Comparison of ENCODE assay signal across 26 cellular contexts in genomic region chr2:144275340-144275739, GRCh38.
A peak's percentile ranks its signal among the peaks of the same experiment; 100 is the strongest.
DNase-seq lines count a peak whose midpoint lies in the region; ATAC-seq, FAIRE-seq and TF ChIP-seq lines count a peak whose summit lies in the region.
"Had no signal": no experiment of that assay in that cellular context is flagged by ENCODE, and none has a peak within 500 bp of the region (broad histone marks: within the 10 kb centered on the region; RNA-seq: fewer than 3 reads in every experiment).

No MANE protein-coding gene starts in this region.

- no peaks in the 10 kb centered on the region for H3K9me3 ChIP-seq in endothelial cell of umbilical vein (replicated peaks; ENCODE audit: control insufficient read depth, insufficient read depth, low read length)
- no peaks in the 10 kb centered on the region for H3K9me3 ChIP-seq in lower lobe of right lung
- H3K9me3 ChIP-seq: A549, BE2C had no signal

- no peak for TF ChIP-seq POLR2A in GM12892 (IDR thresholded peaks at IDR 0.05; ENCODE audit: low read depth, low read length)
- TF ChIP-seq POLR2A in endothelial cell of umbilical vein (IDR thresholded peaks at IDR 0.05; ENCODE audit: low read depth, low read length) = no peak

- ATAC-seq in Right ventricle myocardium superior (ENCODE audit: poor library complexity) = peak; percentile 52
- ATAC-seq in GM18498 (IDR thresholded peaks at IDR 0.05; ENCODE audit: unreplicated experiment) = no peak
- no peak for ATAC-seq in lower lobe of right lung
- ATAC-seq: A549, HCT116 had no signal

- no peaks in the 10 kb centered on the region for H3K27me3 ChIP-seq in endothelial cell of umbilical vein (ENCODE audit: control insufficient read depth in 2 of 2, insufficient read depth in 2 of 2, low read length in 2 of 2)
- no peaks in the 10 kb centered on the region for H3K27me3 ChIP-seq in lower lobe of right lung (ENCODE audit: low read depth)
- H3K27me3 ChIP-seq: BE2C; BLaER1 treated with 17β-estradiol and CSF1 and Interleukin-3, amounts not matched to agents 10 nM and 100 nM had no signal

- TF ChIP-seq CTCF in endothelial cell of umbilical vein (IDR thresholded peaks at IDR 0.05; ENCODE audit: extremely low read depth in 1 of 2, insufficient read depth in 1 of 2, low read depth in 1 of 2, low read length in 2 of 2) = no peak
- no peak for TF ChIP-seq CTCF in nephron progenitor cell (IDR thresholded peaks at IDR 0.05)
- TF ChIP-seq CTCF in lower lobe of right lung (IDR thresholded peaks at IDR 0.05) = no peak

- no peaks in the 10 kb centered on the region for H3K9me1 ChIP-seq in endothelial cell of umbilical vein (replicated peaks; ENCODE audit: control insufficient read depth, extremely low read depth, insufficient read depth, low read length)

- H2AFZ ChIP-seq in endothelial cell of umbilical vein (ENCODE audit: low read depth, low read length) = no peak overlapping the region
- H2AFZ ChIP-seq: GM23248 had no signal

- POLR2A ChIA-PET in endothelial cell of umbilical vein (lab: Charles Lee) = no interaction called here

- peaks cover 12% of the 10 kb centered on the region for H3K4me1 ChIP-seq in endothelial cell of umbilical vein (ENCODE audit: control insufficient read depth, extremely low read depth, insufficient read depth, low read length)
- H3K4me1 ChIP-seq in lower lobe of right lung = peaks cover 7% of the 10 kb centered on the region
- H3K4me1 ChIP-seq: A549, BE2C had no signal

- peaks cover 4% of the 10 kb centered on the region for H3K9me3 Mint-ChIP-seq in nephron progenitor cell
- H3K9me3 Mint-ChIP-seq: CD4-positive, alpha-beta T cell; CD8-positive, alpha-beta memory T cell; H9 had no signal

- H3K27ac Mint-ChIP-seq in nephron progenitor cell = peak overlapping the region; percentile 3
- H3K27ac Mint-ChIP-seq: CD14-positive monocyte; CD4-positive, alpha-beta T cell had no signal

- H3K36me3 Mint-ChIP-seq in nephron progenitor cell (ENCODE audit: low read depth) = peaks cover 5% of the 10 kb centered on the region
- H3K36me3 Mint-ChIP-seq: CD14-positive monocyte had no signal

- no peaks in the 10 kb centered on the region for H3K79me2 ChIP-seq in endothelial cell of umbilical vein (ENCODE audit: control insufficient read depth, insufficient read depth, low read length)

- BruUV-seq in endothelial cell of umbilical vein (replicated peaks; lab: Mats Ljungman, UMichigan) = no TSS peak

- CTCF ChIA-PET in endothelial cell of umbilical vein (lab: Charles Lee) = no interaction called here

- DNase-seq in Right ventricle myocardium superior = no peak
- no peak for DNase-seq in cardiac septum (ENCODE audit: low spot score)
- DNase-seq in GM12892 (ENCODE audit: insufficient read length) = no peak
- no peak for DNase-seq in endothelial cell of umbilical vein (ENCODE audit: low read depth, low spot score)
- no peak for DNase-seq in nephron progenitor cell
- DNase-seq in stimulated activated CD4-positive, alpha-beta T cell treated with anti-CD3 and anti-CD28 coated beads, Interleukin-4, amount 100 ng/mL, for 4 hours = no peak
- DNase-seq in lower lobe of right lung = no peak
- DNase-seq: 8988T; ACHN; AML-193; BE2C; CD4-positive, alpha-beta T cell; CD8-positive, alpha-beta memory T cell; DMS 273 treated with DMSO at 0.1 percent for 48 hours; DMS79 treated with DMSO at 0.1 percent for 48 hours; GF-D8; GM23248; H9 had no signal

- intact Hi-C loops in Right ventricle myocardium superior (cut with DNase I) (no loop called here), cardiac septum (cut with DNase I) (no loop called here), endothelial cell of umbilical vein (cut with micrococcal nuclease) (no loop called here), lower lobe of right lung (cut with DNase I) (no loop called here)

- H3K4me1 Mint-ChIP-seq in nephron progenitor cell = peaks cover 29% of the 10 kb centered on the region

- no peak overlapping the region for H3K9ac ChIP-seq in endothelial cell of umbilical vein (replicated peaks; ENCODE audit: extremely low read depth, insufficient read depth, low read length)
- H3K9ac ChIP-seq: BLaER1 treated with 17β-estradiol and CSF1 and Interleukin-3, amounts not matched to agents 10 nM and 100 nM; GM23248 had no signal

- H3K4me3 Mint-ChIP-seq in nephron progenitor cell = no peak overlapping the region
- H3K4me3 Mint-ChIP-seq: CD14-positive monocyte; CD4-positive, alpha-beta T cell; CD8-positive, alpha-beta memory T cell; H9 had no signal

- H3K36me3 ChIP-seq in endothelial cell of umbilical vein (ENCODE audit: control insufficient read depth in 2 of 2, extremely low read depth in 1 of 2, insufficient read depth in 2 of 2, low read length in 2 of 2) = no peaks in the 10 kb centered on the region
- H3K36me3 ChIP-seq in lower lobe of right lung = no peaks in the 10 kb centered on the region
- H3K36me3 ChIP-seq: BE2C had no signal

- H3K27me3 Mint-ChIP-seq in nephron progenitor cell (ENCODE audit: low read depth, poor library complexity) = no peaks in the 10 kb centered on the region
- H3K27me3 Mint-ChIP-seq: CD4-positive, alpha-beta T cell; CD8-positive, alpha-beta memory T cell had no signal

- no peak overlapping the region for H3K4me2 ChIP-seq in endothelial cell of umbilical vein (ENCODE audit: insufficient read depth, low read length)
- H3K4me2 ChIP-seq: A549; BLaER1 treated with 17β-estradiol and CSF1 and Interleukin-3, amounts not matched to agents 10 nM and 100 nM had no signal

- H3K4me3 ChIP-seq in endothelial cell of umbilical vein (replicated peaks in 1 of 3; ENCODE audit: insufficient read depth in 1 of 3, low read depth in 1 of 3, low read length in 3 of 3) (no peak overlapping the region), lower lobe of right lung (no peak overlapping the region)
- H3K4me3 ChIP-seq: A549; BLaER1 treated with 17β-estradiol and CSF1 and Interleukin-3, amounts not matched to agents 10 nM and 100 nM; GM23248 had no signal

- no peaks in the 10 kb centered on the region for H4K20me1 ChIP-seq in endothelial cell of umbilical vein (replicated peaks; ENCODE audit: control insufficient read depth, extremely low read depth, insufficient read depth, low read length)
- H4K20me1 ChIP-seq: BLaER1 treated with 17β-estradiol and CSF1 and Interleukin-3, amounts not matched to agents 10 nM and 100 nM had no signal

- H3K27ac ChIP-seq in endothelial cell of umbilical vein (ENCODE audit: insufficient read depth, low read depth, low read length) (no peak overlapping the region), lower lobe of right lung (no peak overlapping the region)
- H3K27ac ChIP-seq: A549; BLaER1 treated with 17β-estradiol and CSF1 and Interleukin-3, amounts not matched to agents 10 nM and 100 nM; GM23248 had no signal

- FAIRE-seq in GM12892 (lab: Jason Lieb, UNC) (peak; percentile 63), endothelial cell of umbilical vein (lab: Jason Lieb, UNC) (peak; percentile 24)
- FAIRE-seq: A549, D721Med, GM12891, GM19239 had no signal

- dilution Hi-C loops in endothelial cell of umbilical vein (cut with MboI; ENCODE audit: extremely low pct_ligation_motif_present, low sequenced_read_pairs) = no loop called here

TF ChIP-seq in endothelial cell of umbilical vein, 7 proteins besides CTCF, POLR2A, EP300 and RAD21:
- no peak for TF ChIP-seq MYC (IDR thresholded peaks at IDR 0.05; ENCODE audit: low read depth, low read length)
- TF ChIP-seq JUN (IDR thresholded peaks at IDR 0.05; ENCODE audit: borderline replicate concordance, insufficient read depth, insufficient read length, low read depth) = no peak
- TF ChIP-seq EZH2 (IDR thresholded peaks at IDR 0.05; ENCODE audit: borderline replicate concordance, low read depth, low read length, severe bottlenecking) = no peak
- TF ChIP-seq, protein P1, sequence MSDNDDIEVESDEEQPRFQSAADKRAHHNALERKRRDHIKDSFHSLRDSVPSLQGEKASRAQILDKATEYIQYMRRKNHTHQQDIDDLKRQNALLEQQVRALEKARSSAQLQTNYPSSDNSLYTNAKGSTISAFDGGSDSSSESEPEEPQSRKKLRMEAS (IDR thresholded peaks at IDR 0.05; ENCODE audit: insufficient read depth, insufficient read length) = no peak
- no peak for TF ChIP-seq POLR2AphosphoS5 (IDR thresholded peaks at IDR 0.05; ENCODE audit: insufficient read depth, low read depth, low read length)
- no peak for TF ChIP-seq FOS (IDR thresholded peaks at IDR 0.05; ENCODE audit: borderline replicate concordance, insufficient read depth, low read length)
